In genomic region chr4:81424336-81424735, GRCh38 we compare ENCODE assay signal across 23 cellular contexts.
DNase-seq lines count a peak whose midpoint lies in the region; ATAC-seq and TF ChIP-seq lines count a peak whose summit lies in the region.
"Had no signal": no experiment of that assay in that cellular context is flagged by ENCODE, and none has a peak within 500 bp of the region (broad histone marks: within the 10 kb centered on the region; RNA-seq: fewer than 3 reads in every experiment).

No MANE protein-coding gene starts in this region.

- no peak for TF ChIP-seq CTCF in RWPE1 (conservative IDR thresholded peaks at IDR 0.05; ENCODE audit: low read depth)

- H3K27ac ChIP-seq in RWPE1 (peak overlapping the region; percentile 39; the same call in 1 of the 2 replicates), cingulate gyrus (ENCODE audit: low read depth, low read length) (peak overlapping the region; percentile 7), layer of hippocampus (ENCODE audit: low read depth, low read length) (peak overlapping the region; percentile 94)
- H3K27ac ChIP-seq: cardiac muscle cell, KMS-11, left lung, pancreas, tibial artery had no signal

- peak overlapping the region; percentile 20 for H3K27ac Mint-ChIP-seq in stimulated activated memory B cell treated with anti-CD40 and anti-IgM and Interleukin-4, amounts not matched to agents 10 μg/mL and 1 μg/mL and 100 μg/mL, for 72 hours
- H3K27ac Mint-ChIP-seq: activated naive CD4-positive, alpha-beta T cell treated with anti-CD3 and anti-CD28 coated beads for 36 hours; CD4-positive, alpha-beta T cell; natural killer cell; stimulated activated naive CD8-positive, alpha-beta T cell treated with anti-CD3 and anti-CD28 coated beads, Interleukin-15, Interleukin-2, amounts not matched to agents 100 ng/mL and 50 ng/mL, for 24 hours had no signal

- H3K4me1 Mint-ChIP-seq in stimulated activated memory B cell treated with anti-CD40 and anti-IgM and Interleukin-4, amounts not matched to agents 10 μg/mL and 1 μg/mL and 100 μg/mL, for 72 hours: peaks cover 34% of the 10 kb centered on the region
- H3K4me1 Mint-ChIP-seq: natural killer cell had no signal

- CTCF ChIA-PET in RWPE1 (lab: Yijun Ruan, JAX): interaction anchor here (0.9 kb wide), 1 partner anchor 540 kb away, joined by 3 read pairs; no protein-coding TSS in a partner anchor

- DNase-seq in RWPE1 (ENCODE audit: low spot score) (peak; percentile 34), activated gamma-delta T cell treated with Interleukin-2 at 50 U/mL for 16 hours (no peak)
- DNase-seq: activated CD4-positive, alpha-beta T cell treated with anti-CD3 and anti-CD28 coated beads for 48 hours; activated naive CD4-positive, alpha-beta T cell treated with anti-CD3 and anti-CD28 coated beads for 36 hours; activated T-cell treated with anti-CD3 and anti-CD28 coated beads, Interleukin-2, amount 50 U/mL, for 48 hours; CD4-positive, alpha-beta T cell; glutamatergic neuron; left lung; midbrain; natural killer cell; NCI-H526; pancreas; T-helper 2 cell; tibial artery had no signal

- POLR2A ChIA-PET in RWPE1 (lab: Yijun Ruan, JAX; ENCODE audit: low non-redundant PET): no interaction called here

- H3K27me3 Mint-ChIP-seq in stimulated activated memory B cell treated with anti-CD40 and anti-IgM and Interleukin-4, amounts not matched to agents 10 μg/mL and 1 μg/mL and 100 μg/mL, for 72 hours: no peaks in the 10 kb centered on the region
- H3K27me3 Mint-ChIP-seq: CD4-positive, alpha-beta T cell; stimulated activated naive CD8-positive, alpha-beta T cell treated with anti-CD3 and anti-CD28 coated beads, Interleukin-15, Interleukin-2, amounts not matched to agents 100 ng/mL and 50 ng/mL, for 24 hours had no signal

- no peaks in the 10 kb centered on the region for H3K27me3 ChIP-seq in layer of hippocampus (ENCODE audit: control insufficient read depth, insufficient read depth, low read length)
- H3K27me3 ChIP-seq: cardiac muscle cell, left lung, pancreas, tibial artery had no signal

- H3K9me3 Mint-ChIP-seq in stimulated activated memory B cell treated with anti-CD40 and anti-IgM and Interleukin-4, amounts not matched to agents 10 μg/mL and 1 μg/mL and 100 μg/mL, for 72 hours: no peaks in the 10 kb centered on the region
- H3K9me3 Mint-ChIP-seq: activated naive CD4-positive, alpha-beta T cell treated with anti-CD3 and anti-CD28 coated beads for 36 hours; CD4-positive, alpha-beta T cell; natural killer cell; stimulated activated naive CD8-positive, alpha-beta T cell treated with anti-CD3 and anti-CD28 coated beads, Interleukin-15, Interleukin-2, amounts not matched to agents 100 ng/mL and 50 ng/mL, for 24 hours had no signal

- H3K36me3 Mint-ChIP-seq in stimulated activated memory B cell treated with anti-CD40 and anti-IgM and Interleukin-4, amounts not matched to agents 10 μg/mL and 1 μg/mL and 100 μg/mL, for 72 hours: peaks cover 38% of the 10 kb centered on the region

- H3K4me3 Mint-ChIP-seq in stimulated activated memory B cell treated with anti-CD40 and anti-IgM and Interleukin-4, amounts not matched to agents 10 μg/mL and 1 μg/mL and 100 μg/mL, for 72 hours: no peak overlapping the region
- H3K4me3 Mint-ChIP-seq: activated naive CD4-positive, alpha-beta T cell treated with anti-CD3 and anti-CD28 coated beads for 36 hours; CD4-positive, alpha-beta T cell; natural killer cell; stimulated activated naive CD8-positive, alpha-beta T cell treated with anti-CD3 and anti-CD28 coated beads, Interleukin-15, Interleukin-2, amounts not matched to agents 100 ng/mL and 50 ng/mL, for 24 hours had no signal

- no peak for ATAC-seq in stimulated activated memory B cell treated with anti-CD40 and anti-IgM and Interleukin-4, amounts not matched to agents 10 μg/mL and 1 μg/mL and 100 μg/mL, for 72 hours
- ATAC-seq in HG03280 (IDR thresholded peaks at IDR 0.05; ENCODE audit: unreplicated experiment) (no peak), HG02763 (IDR thresholded peaks at IDR 0.05; ENCODE audit: unreplicated experiment) (no peak)
- ATAC-seq: left lung, natural killer cell, pancreas, sciatic nerve had no signal

Comparison
In these comparisons a context has a peak if more than half of its experiments do, and no peak if none do; other contexts are left out.
1. H3K27ac ChIP-seq: peak in every context shown above with its lines; median percentile 94 in layer of hippocampus; 39 in RWPE1; 7 in cingulate gyrus.